In genomic region chr15:40516322-40516721, GRCh38 we compare ENCODE assay signal across 22 cellular contexts. TPM values are rescaled to one million over a fixed set of nuclear protein-coding genes. Genes with fewer than 3 reads are reported as not detected.
DNase-seq lines count a peak whose midpoint lies in the region; ATAC-seq, FAIRE-seq and TF ChIP-seq lines count a peak whose summit lies in the region.
"Had no signal": no experiment of that assay in that cellular context is flagged by ENCODE, and none has a peak within 500 bp of the region (broad histone marks: within the 10 kb centered on the region; RNA-seq: fewer than 3 reads in every experiment).

No MANE protein-coding gene starts in this region.

- H3K4me2 ChIP-seq in HepG2 (ENCODE audit: low read depth, low read length) = no peak overlapping the region
- no peak overlapping the region for H3K4me2 ChIP-seq in K562 (ENCODE audit: insufficient read depth, low read length)
- H3K4me2 ChIP-seq: BLaER1 had no signal

- FAIRE-seq in HepG2 (lab: Jason Lieb, UNC) (no peak), K562 (lab: Jason Lieb, UNC) (no peak)
- FAIRE-seq: D721Med, G401.6, GM12891, GM19239 had no signal

- no peak overlapping the region for H3K27ac Mint-ChIP-seq in activated CD8-positive, alpha-beta memory T cell treated with anti-CD3 and anti-CD28 coated beads, Interleukin-2, amount 10 ng/mL, durations not matched to agents 7 days and 5 days
- H3K27ac Mint-ChIP-seq: CD4-positive, alpha-beta memory T cell; CD4-positive, CD25-positive, alpha-beta regulatory T cell had no signal

- H3K9me3 ChIP-seq in HepG2 (ENCODE audit: low read length) (no peaks in the 10 kb centered on the region), right lobe of liver (no peaks in the 10 kb centered on the region), K562 (replicated peaks; ENCODE audit: control insufficient read depth, insufficient read depth, low read depth, low read length) (no peaks in the 10 kb centered on the region)
- H3K9me3 ChIP-seq: BE2C, BLaER1, Caco-2 had no signal

- H3K4me1 Mint-ChIP-seq in activated CD8-positive, alpha-beta memory T cell treated with anti-CD3 and anti-CD28 coated beads, Interleukin-2, amount 10 ng/mL, durations not matched to agents 7 days and 5 days = peaks cover 14% of the 10 kb centered on the region

- no peaks in the 10 kb centered on the region for H4K20me1 ChIP-seq in HepG2 (ENCODE audit: insufficient read depth, low read length)
- H4K20me1 ChIP-seq in K562 (replicated peaks; ENCODE audit: control insufficient read depth, insufficient read depth, low read length) = no peaks in the 10 kb centered on the region

- peaks cover 14% of the 10 kb centered on the region for H3K4me1 ChIP-seq in HepG2 (ENCODE audit: insufficient read depth, low read length)
- H3K4me1 ChIP-seq in right lobe of liver = no peaks in the 10 kb centered on the region
- peaks cover 9 to 12% of the 10 kb centered on the region in 2 experiments for H3K4me1 ChIP-seq in K562 (replicated peaks in 1 of 2; ENCODE audit: control insufficient read depth in 2 of 2, insufficient read depth in 2 of 2, low read length in 2 of 2)

- H3K27ac ChIP-seq in HepG2 (ENCODE audit: extremely low read length, insufficient read depth, low read length) = no peak overlapping the region
- H3K27ac ChIP-seq in right lobe of liver = no peak overlapping the region
- no peak overlapping the region for H3K27ac ChIP-seq in K562 (ENCODE audit: extremely low read depth, low read depth, low read length)
- H3K27ac ChIP-seq: 22Rv1, BLaER1 had no signal

- 29% methylated on average over 2 of the region's 2 CpGs for WGBS in HepG2 (ENCODE audit: low lambda C conversion rate)
- WGBS in right lobe of liver (ENCODE audit: insufficient coverage, low coverage, low lambda C conversion rate, missing lambda C conversion rate) = 96% methylated on average over 2 of the region's 2 CpGs
- WGBS in K562 (ENCODE audit: insufficient coverage, low coverage, missing lambda C conversion rate) = 42% methylated on average over 2 of the region's 2 CpGs

- TF ChIP-seq EP300 in HepG2 (IDR thresholded peaks at IDR 0.05; ENCODE audit: low read depth in 2 of 2, low read length in 2 of 2) (no peak), HepG2 (CRISPR knock-in tag; IDR thresholded peaks at IDR 0.05; ENCODE audit: borderline replicate concordance) (no peak), K562 (IDR thresholded peaks at IDR 0.05; ENCODE audit: low read length) (no peak)

- TF ChIP-seq POLR2A in HepG2 (IDR thresholded peaks at IDR 0.05; ENCODE audit: insufficient read depth in 1 of 2, low read depth in 2 of 2, low read length in 2 of 2) (no peak), right lobe of liver (IDR thresholded peaks at IDR 0.05) (no peak), K562 (conservative IDR thresholded peaks at IDR 0.05) (no peak)

- peaks cover 0 to 11% of the 10 kb centered on the region in 2 experiments; a peak in 2 of 5 replicates for H3K27me3 ChIP-seq in HepG2 (ENCODE audit: control insufficient read depth in 1 of 2, insufficient read depth in 2 of 2, low read length in 2 of 2)
- no peaks in the 10 kb centered on the region for H3K27me3 ChIP-seq in right lobe of liver
- H3K27me3 ChIP-seq in K562 (ENCODE audit: control insufficient read depth in 2 of 2, insufficient read depth in 2 of 2, low read length in 2 of 2) = no peaks in the 10 kb centered on the region
- H3K27me3 ChIP-seq: BE2C had no signal

- TF ChIP-seq CTCF in HepG2 (CRISPR knock-in tag; IDR thresholded peaks at IDR 0.05) (no peak), right lobe of liver (IDR thresholded peaks at IDR 0.05) (no peak), K562 (IDR thresholded peaks at IDR 0.05 in 2 of 3, conservative IDR thresholded peaks at IDR 0.05 in 1 of 3; ENCODE audit: insufficient read depth in 2 of 3, low read depth in 1 of 3, low read length in 3 of 3) (no peak)

- no peaks in the 10 kb centered on the region for H3K79me2 ChIP-seq in HepG2 (ENCODE audit: insufficient read depth, low read length)
- no peaks in the 10 kb centered on the region for H3K79me2 ChIP-seq in K562 (ENCODE audit: control insufficient read depth, insufficient read depth, low read length)

- no peak overlapping the region for H3K9ac ChIP-seq in HepG2 (ENCODE audit: insufficient read depth, low read depth, low read length)
- H3K9ac ChIP-seq in K562 (ENCODE audit: insufficient read depth in 1 of 2, low read depth in 2 of 2, low read length in 2 of 2) = no peak overlapping the region
- H3K9ac ChIP-seq: BLaER1 had no signal

- H3K4me3 ChIP-seq in HepG2 (replicated peaks in 1 of 3; ENCODE audit: insufficient read depth in 1 of 3, low read depth in 2 of 3, low read length in 3 of 3) = no peak overlapping the region
- H3K4me3 ChIP-seq in right lobe of liver = no peak overlapping the region
- H3K4me3 ChIP-seq in K562 = no peak overlapping the region
- H3K4me3 ChIP-seq: BLaER1 had no signal

- intact Hi-C loops in HepG2 (cut with micrococcal nuclease; ENCODE audit: unreplicated experiment) = no loop called here
- intact Hi-C loops in right lobe of liver (cut with DNase I) = no loop called here
- intact Hi-C loops in K562 (cut with micrococcal nuclease) = loop anchor here (10.0 kb wide), 1 partner anchor 268 kb away; no protein-coding TSS in a partner anchor

- H3K36me3 ChIP-seq in HepG2 (replicated peaks in 1 of 2; ENCODE audit: control insufficient read depth in 1 of 2, insufficient read depth in 2 of 2, low read length in 2 of 2) (no peaks in the 10 kb centered on the region), right lobe of liver (no peaks in the 10 kb centered on the region), K562 (ENCODE audit: control insufficient read depth, insufficient read depth, low read length) (no peaks in the 10 kb centered on the region)
- H3K36me3 ChIP-seq: BE2C, BLaER1 had no signal

- CTCF ChIA-PET in activated CD8-positive, alpha-beta memory T cell treated with anti-CD3 and anti-CD28 coated beads, Interleukin-2, amount 10 ng/mL, durations not matched to agents 7 days and 5 days (lab: Charles Lee) = interaction anchor here (0.7 to 1.5 kb wide), 2 partner anchors 44 to 108 kb away, joined by 3 read pairs; no protein-coding TSS in a partner anchor
- CTCF ChIA-PET in HepG2 (lab: Yijun Ruan, JAX; ENCODE audit: low intra/inter-chr PET ratio, low total read pairs) = no interaction called here
- CTCF ChIA-PET in K562 (lab: Yijun Ruan, JAX; ENCODE audit: low intra/inter-chr PET ratio) = no interaction called here

- no peak for TF ChIP-seq RAD21 in HepG2 (CRISPR knock-in tag; IDR thresholded peaks at IDR 0.05)
- no peak for TF ChIP-seq RAD21 in K562 (CRISPR knock-in tag; conservative IDR thresholded peaks at IDR 0.05 in 1 of 2, IDR thresholded peaks at IDR 0.05 in 1 of 2)

- in situ Hi-C loops in HepG2 (cut with HindIII; ENCODE audit: extremely low pct_ligation_motif_present, low pct_unique_long_range_greater_than_20kb) (no loop called here), K562 (cut with MboI) (no loop called here)

- H2AFZ ChIP-seq in HepG2 (ENCODE audit: low read length) = no peak overlapping the region
- no peak overlapping the region for H2AFZ ChIP-seq in K562 (ENCODE audit: low read depth, low read length)

- no peak overlapping the region for H3K4me3 Mint-ChIP-seq in activated CD8-positive, alpha-beta memory T cell treated with anti-CD3 and anti-CD28 coated beads, Interleukin-2, amount 10 ng/mL, durations not matched to agents 7 days and 5 days
- H3K4me3 Mint-ChIP-seq: CD14-positive monocyte; CD4-positive, alpha-beta memory T cell; CD4-positive, CD25-positive, alpha-beta regulatory T cell had no signal

- no peak for ATAC-seq in activated CD8-positive, alpha-beta memory T cell treated with anti-CD3 and anti-CD28 coated beads, Interleukin-2, amount 10 ng/mL, durations not matched to agents 7 days and 5 days
- ATAC-seq in HepG2 = no peak
- ATAC-seq in right lobe of liver = no peak
- ATAC-seq in K562 = no peak

- H3K9me1 ChIP-seq in K562 (ENCODE audit: control insufficient read depth, insufficient read depth, low read length) = no peaks in the 10 kb centered on the region

- peaks cover 37% of the 10 kb centered on the region for H3K27me3 Mint-ChIP-seq in activated CD8-positive, alpha-beta memory T cell treated with anti-CD3 and anti-CD28 coated beads, Interleukin-2, amount 10 ng/mL, durations not matched to agents 7 days and 5 days

- no peaks in the 10 kb centered on the region for H3K9me3 Mint-ChIP-seq in activated CD8-positive, alpha-beta memory T cell treated with anti-CD3 and anti-CD28 coated beads, Interleukin-2, amount 10 ng/mL, durations not matched to agents 7 days and 5 days (ENCODE audit: low read depth)
- H3K9me3 Mint-ChIP-seq: CD4-positive, alpha-beta memory T cell had no signal

- POLR2A ChIA-PET in HepG2 (lab: Yijun Ruan, JAX) (no interaction called here), K562 (lab: Yijun Ruan, JAX) (no interaction called here)

- DNase-seq in activated CD8-positive, alpha-beta memory T cell treated with anti-CD3 and anti-CD28 coated beads, Interleukin-2, amount 10 ng/mL, durations not matched to agents 7 days and 5 days = peak; percentile 2
- DNase-seq in activated CD8-positive, alpha-beta memory T cell treated with anti-CD3 and anti-CD28 coated beads, Interleukin-2, amount 50 U/mL, for 4 hours = no peak
- no peak for DNase-seq in HepG2 (ENCODE audit: low spot score)
- DNase-seq in right lobe of liver = no peak
- DNase-seq in K562 (ENCODE audit: extremely low read depth in 1 of 4, low spot score in 3 of 4) = no peak
- DNase-seq in SW 1271 (lab: John Stamatoyannopoulos, UW) = no peak
- DNase-seq: ACHN; BE2C; C1 segment of cervical spinal cord; Caco-2; Calu3; CD4-positive, alpha-beta memory T cell; CD4-positive, CD25-positive, alpha-beta regulatory T cell; DMS79 treated with DMSO at 0.1 percent for 48 hours; GF-D8 had no signal

- BruUV-seq in HepG2 (replicated peaks; lab: Mats Ljungman, UMichigan) (no TSS peak), K562 (replicated peaks; lab: Mats Ljungman, UMichigan) (no TSS peak)

- no peaks in the 10 kb centered on the region for H3K36me3 Mint-ChIP-seq in activated CD8-positive, alpha-beta memory T cell treated with anti-CD3 and anti-CD28 coated beads, Interleukin-2, amount 10 ng/mL, durations not matched to agents 7 days and 5 days
- H3K36me3 Mint-ChIP-seq: CD4-positive, alpha-beta memory T cell had no signal

RNA-seq across cellular contexts. Expression of gene CHST14, which starts 45.5 kb away (rescaled TPM):
- 10 to 100 TPM; 12.3 to 12.6 TPM for total RNA-seq in activated CD8-positive, alpha-beta memory T cell treated with anti-CD3 and anti-CD28 coated beads, Interleukin-2, amount 10 ng/mL, durations not matched to agents 7 days and 5 days
- 6.4 and 12.4 TPM in 2 replicates for total RNA-seq in HepG2 (2016; rRNA removed; fragmentation: Illumina TruSeq; extraction: Trizol)
- 1.7 and 1.9 TPM in 2 replicates for total RNA-seq in HepG2 (2016; cell fraction: cytosol; rRNA removed; fragmentation: Illumina TruSeq; extraction: Trizol; ENCODE audit: low read depth)
- 5.9 and 12.8 TPM in 2 replicates for total RNA-seq in HepG2 (2016; cell fraction: insoluble cytoplasmic fraction; rRNA removed; fragmentation: Illumina TruSeq; extraction: Trizol)
- 6.3 and 7.3 TPM in 2 replicates for total RNA-seq in HepG2 (2016; cell fraction: membrane; rRNA removed; fragmentation: Illumina TruSeq; extraction: Trizol)
- 12.7 and 15.0 TPM in 2 replicates for total RNA-seq in HepG2 (2016; cell fraction: nucleus; rRNA removed; fragmentation: Illumina TruSeq; extraction: Trizol)
- 8.6 and 8.9 TPM in 2 replicates for polyA plus RNA-seq in HepG2 (2011; rRNA removed)
- polyA plus RNA-seq in HepG2 (2011; cell fraction: cytosol; rRNA removed) = 9.6 and 9.8 TPM in 2 replicates
- polyA plus RNA-seq in HepG2 (2011; cell fraction: nucleus; rRNA removed) = 4.4 and 4.5 TPM in 2 replicates
- polyA plus RNA-seq in HepG2 (2012) = 9.6 and 9.8 TPM in 2 replicates
- polyA plus RNA-seq in HepG2 (2016; cell fraction: cytosol; fragmentation: Illumina TruSeq; extraction: Trizol; ENCODE audit: low read depth) = 3.1 and 3.8 TPM in 2 replicates
- 10.8 and 12.3 TPM in 2 replicates for polyA plus RNA-seq in HepG2 (2016; cell fraction: insoluble cytoplasmic fraction; fragmentation: Illumina TruSeq; extraction: Trizol; ENCODE audit: low read depth)
- 6.3 and 7.2 TPM in 2 replicates for polyA plus RNA-seq in HepG2 (2016; cell fraction: membrane; fragmentation: Illumina TruSeq; extraction: Trizol; ENCODE audit: low read depth)
- 35.3 and 38.8 TPM in 2 replicates for polyA plus RNA-seq in HepG2 (2016; cell fraction: nucleus; fragmentation: Illumina TruSeq; extraction: Trizol; ENCODE audit: insufficient read depth, low read depth)
- 10.7 and 13.2 TPM in 2 replicates for polyA minus RNA-seq in HepG2 (2011; rRNA and poly(A)+ RNA removed; ENCODE audit: low replicate concordance)
- polyA minus RNA-seq in HepG2 (2011; cell fraction: cytosol; rRNA and poly(A)+ RNA removed) = 7.1 and 8.4 TPM in 2 replicates
- 3.0 and 3.2 TPM in 2 replicates for polyA minus RNA-seq in HepG2 (2011; cell fraction: nucleus; rRNA and poly(A)+ RNA removed)
- 1 to 10 TPM; 2.9 to 5.7 (median 4.8) TPM for total RNA-seq in right lobe of liver
- total RNA-seq in K562 (2011; cell fraction: chromatin; rRNA removed; ENCODE audit: low replicate concordance) = 4.2 and 14.3 TPM in 2 replicates
- 18.7 and 22.0 TPM in 2 replicates for total RNA-seq in K562 (2011; cell fraction: nucleolus; rRNA removed)
- total RNA-seq in K562 (2011; cell fraction: nucleoplasm; rRNA removed) = 17.9 and 21.1 TPM in 2 replicates
- 4.0 and 5.6 TPM in 2 replicates for total RNA-seq in K562 (2014; rRNA removed)
- 2.3 and 2.5 TPM in 2 replicates for total RNA-seq in K562 (2014; rRNA removed; fragmentation: Illumina TruSeq; extraction: Trizol)
- total RNA-seq in K562 (2015; rRNA removed; fragmentation: Illumina TruSeq; extraction: Trizol) = 4.6 TPM in 2 replicates
- total RNA-seq in K562 (2021) = 11.2 and 12.1 TPM in 2 replicates
- 4.5 and 6.4 TPM in 2 replicates for polyA plus RNA-seq in K562 (2011; rRNA removed)
- 6.6 and 8.1 TPM in 2 replicates for polyA plus RNA-seq in K562 (2011; cell fraction: cytosol; rRNA removed)
- polyA plus RNA-seq in K562 (2011; cell fraction: nucleus; rRNA removed) = 4.8 and 5.2 TPM in 2 replicates
- polyA plus RNA-seq in K562 (2012) = 12.0 and 17.1 TPM in 2 replicates
- polyA plus RNA-seq in K562 (2014; fragmentation: Illumina TruSeq; extraction: Trizol) = 6.3 and 7.5 TPM in 2 replicates
- 1 to 10 TPM; 1.6 to 2.3 TPM for polyA plus RNA-seq in K562 (2014; fragmentation: Nextera tagmentation; extraction: Ambion mirVana)
- 3.9 and 4.8 TPM in 2 replicates for polyA plus RNA-seq in K562 (2014; rRNA removed)
- 3.1 TPM in 2 replicates for polyA minus RNA-seq in K562 (2011; rRNA and poly(A)+ RNA removed)
- polyA minus RNA-seq in K562 (2011; cell fraction: cytosol; rRNA and poly(A)+ RNA removed) = 6.2 and 11.7 TPM in 2 replicates
- polyA minus RNA-seq in K562 (2011; cell fraction: nucleus; rRNA and poly(A)+ RNA removed) = 2.7 and 3.8 TPM in 2 replicates

RNA-seq across cellular contexts. Expression of gene CCDC32, which starts 48.5 kb away (rescaled TPM):
- total RNA-seq in activated CD8-positive, alpha-beta memory T cell treated with anti-CD3 and anti-CD28 coated beads, Interleukin-2, amount 10 ng/mL, durations not matched to agents 7 days and 5 days = 10 to 100 TPM; 24.4 to 27.8 TPM
- total RNA-seq in HepG2 (2016; rRNA removed; fragmentation: Illumina TruSeq; extraction: Trizol) (23.2 and 26.3 TPM in 2 replicates), right lobe of liver (10 to 100 TPM in 3 of 6 experiments, 1 to 10 TPM in 3; 6.4 to 12.3 (median 9.9) TPM), K562 (2014; rRNA removed) (22.2 and 26.8 TPM in 2 replicates), K562 (2014; rRNA removed; fragmentation: Illumina TruSeq; extraction: Trizol) (53.3 and 75.6 TPM in 2 replicates), K562 (2015; rRNA removed; fragmentation: Illumina TruSeq; extraction: Trizol) (21.6 and 30.7 TPM in 2 replicates), K562 (2021) (33.8 and 38.0 TPM in 2 replicates)
- total RNA-seq in HepG2 (2016; cell fraction: cytosol; rRNA removed; fragmentation: Illumina TruSeq; extraction: Trizol; ENCODE audit: low read depth) = 3.1 and 3.3 TPM in 2 replicates
- total RNA-seq in HepG2 (2016; cell fraction: insoluble cytoplasmic fraction; rRNA removed; fragmentation: Illumina TruSeq; extraction: Trizol) = 20.5 and 28.7 TPM in 2 replicates
- 5.6 and 8.7 TPM in 2 replicates for total RNA-seq in HepG2 (2016; cell fraction: membrane; rRNA removed; fragmentation: Illumina TruSeq; extraction: Trizol)
- total RNA-seq in HepG2 (2016; cell fraction: nucleus; rRNA removed; fragmentation: Illumina TruSeq; extraction: Trizol) = 13.2 and 14.8 TPM in 2 replicates
- polyA plus RNA-seq in HepG2 (2011; rRNA removed) (6.6 and 10.8 TPM in 2 replicates), K562 (2011; rRNA removed) (34.7 and 37.0 TPM in 2 replicates), K562 (2014; fragmentation: Illumina TruSeq; extraction: Trizol) (28.5 and 34.1 TPM in 2 replicates), K562 (2014; fragmentation: Nextera tagmentation; extraction: Ambion mirVana) (10 to 100 TPM; 54.4 to 94.8 TPM), K562 (2014; rRNA removed) (35.3 and 37.1 TPM in 2 replicates)
- 14.2 and 21.1 TPM in 2 replicates for polyA plus RNA-seq in HepG2 (2011; cell fraction: cytosol; rRNA removed)
- polyA plus RNA-seq in HepG2 (2011; cell fraction: nucleus; rRNA removed) = 2.8 and 8.6 TPM in 2 replicates
- polyA plus RNA-seq in HepG2 (2012) = 11.8 and 14.4 TPM in 2 replicates
- polyA plus RNA-seq in HepG2 (2016; cell fraction: cytosol; fragmentation: Illumina TruSeq; extraction: Trizol; ENCODE audit: low read depth) = 1.9 and 2.4 TPM in 2 replicates
- polyA plus RNA-seq in HepG2 (2016; cell fraction: insoluble cytoplasmic fraction; fragmentation: Illumina TruSeq; extraction: Trizol; ENCODE audit: low read depth) = 24.5 and 29.8 TPM in 2 replicates
- 3.8 and 4.4 TPM in 2 replicates for polyA plus RNA-seq in HepG2 (2016; cell fraction: membrane; fragmentation: Illumina TruSeq; extraction: Trizol; ENCODE audit: low read depth)
- 13.5 and 15.0 TPM in 2 replicates for polyA plus RNA-seq in HepG2 (2016; cell fraction: nucleus; fragmentation: Illumina TruSeq; extraction: Trizol; ENCODE audit: insufficient read depth, low read depth)
- 6.2 and 20.2 TPM in 2 replicates for polyA minus RNA-seq in HepG2 (2011; rRNA and poly(A)+ RNA removed; ENCODE audit: low replicate concordance)
- 2.2 and 3.0 TPM in 2 replicates for polyA minus RNA-seq in HepG2 (2011; cell fraction: cytosol; rRNA and poly(A)+ RNA removed)
- 11.7 and 16.2 TPM in 2 replicates for polyA minus RNA-seq in HepG2 (2011; cell fraction: nucleus; rRNA and poly(A)+ RNA removed)
- total RNA-seq in K562 (2011; cell fraction: chromatin; rRNA removed; ENCODE audit: low replicate concordance) = 58.0 and 64.4 TPM in 2 replicates
- 36.7 and 40.0 TPM in 2 replicates for total RNA-seq in K562 (2011; cell fraction: nucleolus; rRNA removed)
- total RNA-seq in K562 (2011; cell fraction: nucleoplasm; rRNA removed) = 34.5 and 52.4 TPM in 2 replicates
- polyA plus RNA-seq in K562 (2011; cell fraction: cytosol; rRNA removed) = 14.8 and 23.9 TPM in 2 replicates
- 8.3 and 17.2 TPM in 2 replicates for polyA plus RNA-seq in K562 (2011; cell fraction: nucleus; rRNA removed)
- polyA plus RNA-seq in K562 (2012) = 38.8 and 49.7 TPM in 2 replicates
- polyA minus RNA-seq in K562 (2011; rRNA and poly(A)+ RNA removed) = 31.1 and 44.8 TPM in 2 replicates
- 5.4 and 8.2 TPM in 2 replicates for polyA minus RNA-seq in K562 (2011; cell fraction: cytosol; rRNA and poly(A)+ RNA removed)
- 7.5 and 29.2 TPM in 2 replicates for polyA minus RNA-seq in K562 (2011; cell fraction: nucleus; rRNA and poly(A)+ RNA removed)

RNA-seq across cellular contexts. Expression of gene RPUSD2, which starts 52.8 kb away (rescaled TPM):
- total RNA-seq in activated CD8-positive, alpha-beta memory T cell treated with anti-CD3 and anti-CD28 coated beads, Interleukin-2, amount 10 ng/mL, durations not matched to agents 7 days and 5 days = 10 to 100 TPM; 17.6 to 17.7 TPM
- total RNA-seq in HepG2 (2016; rRNA removed; fragmentation: Illumina TruSeq; extraction: Trizol) (14.5 and 18.8 TPM in 2 replicates), right lobe of liver (1 to 10 TPM; 4.7 to 7.4 (median 6.1) TPM), K562 (2014; rRNA removed) (23.4 and 36.8 TPM in 2 replicates), K562 (2014; rRNA removed; fragmentation: Illumina TruSeq; extraction: Trizol) (10.0 and 14.3 TPM in 2 replicates), K562 (2015; rRNA removed; fragmentation: Illumina TruSeq; extraction: Trizol) (17.5 and 18.6 TPM in 2 replicates), K562 (2021) (24.0 and 30.2 TPM in 2 replicates)
- 2.9 and 3.0 TPM in 2 replicates for total RNA-seq in HepG2 (2016; cell fraction: cytosol; rRNA removed; fragmentation: Illumina TruSeq; extraction: Trizol; ENCODE audit: low read depth)
- 15.5 and 15.8 TPM in 2 replicates for total RNA-seq in HepG2 (2016; cell fraction: insoluble cytoplasmic fraction; rRNA removed; fragmentation: Illumina TruSeq; extraction: Trizol)
- 4.9 and 5.5 TPM in 2 replicates for total RNA-seq in HepG2 (2016; cell fraction: membrane; rRNA removed; fragmentation: Illumina TruSeq; extraction: Trizol)
- total RNA-seq in HepG2 (2016; cell fraction: nucleus; rRNA removed; fragmentation: Illumina TruSeq; extraction: Trizol) = 7.0 and 7.2 TPM in 2 replicates
- polyA plus RNA-seq in HepG2 (2011; rRNA removed) (8.6 and 9.8 TPM in 2 replicates), K562 (2011; rRNA removed) (11.2 and 13.0 TPM in 2 replicates), K562 (2014; fragmentation: Illumina TruSeq; extraction: Trizol) (13.6 and 13.7 TPM in 2 replicates), K562 (2014; fragmentation: Nextera tagmentation; extraction: Ambion mirVana) (1 to 10 TPM; 3.7 to 5.0 TPM), K562 (2014; rRNA removed) (19.6 and 20.5 TPM in 2 replicates)
- 8.2 and 9.4 TPM in 2 replicates for polyA plus RNA-seq in HepG2 (2011; cell fraction: cytosol; rRNA removed)
- 3.9 and 4.4 TPM in 2 replicates for polyA plus RNA-seq in HepG2 (2011; cell fraction: nucleus; rRNA removed)
- 5.9 and 6.6 TPM in 2 replicates for polyA plus RNA-seq in HepG2 (2012)
- 2.0 and 2.8 TPM in 2 replicates for polyA plus RNA-seq in HepG2 (2016; cell fraction: cytosol; fragmentation: Illumina TruSeq; extraction: Trizol; ENCODE audit: low read depth)
- 16.4 and 19.6 TPM in 2 replicates for polyA plus RNA-seq in HepG2 (2016; cell fraction: insoluble cytoplasmic fraction; fragmentation: Illumina TruSeq; extraction: Trizol; ENCODE audit: low read depth)
- polyA plus RNA-seq in HepG2 (2016; cell fraction: membrane; fragmentation: Illumina TruSeq; extraction: Trizol; ENCODE audit: low read depth) = 2.8 TPM in 2 replicates
- 10.3 and 12.6 TPM in 2 replicates for polyA plus RNA-seq in HepG2 (2016; cell fraction: nucleus; fragmentation: Illumina TruSeq; extraction: Trizol; ENCODE audit: insufficient read depth, low read depth)
- 17.0 and 44.9 TPM in 2 replicates for polyA minus RNA-seq in HepG2 (2011; rRNA and poly(A)+ RNA removed; ENCODE audit: low replicate concordance)
- 4.4 and 6.0 TPM in 2 replicates for polyA minus RNA-seq in HepG2 (2011; cell fraction: cytosol; rRNA and poly(A)+ RNA removed)
- 5.8 and 6.1 TPM in 2 replicates for polyA minus RNA-seq in HepG2 (2011; cell fraction: nucleus; rRNA and poly(A)+ RNA removed)
- 5.8 and 12.4 TPM in 2 replicates for total RNA-seq in K562 (2011; cell fraction: chromatin; rRNA removed; ENCODE audit: low replicate concordance)
- 17.1 and 22.7 TPM in 2 replicates for total RNA-seq in K562 (2011; cell fraction: nucleolus; rRNA removed)
- 12.1 and 12.4 TPM in 2 replicates for total RNA-seq in K562 (2011; cell fraction: nucleoplasm; rRNA removed)
- polyA plus RNA-seq in K562 (2011; cell fraction: cytosol; rRNA removed) = 11.7 and 20.8 TPM in 2 replicates
- 10.8 and 14.7 TPM in 2 replicates for polyA plus RNA-seq in K562 (2011; cell fraction: nucleus; rRNA removed)
- 9.7 and 17.2 TPM in 2 replicates for polyA plus RNA-seq in K562 (2012)
- polyA minus RNA-seq in K562 (2011; rRNA and poly(A)+ RNA removed) = 14.4 and 16.9 TPM in 2 replicates
- polyA minus RNA-seq in K562 (2011; cell fraction: cytosol; rRNA and poly(A)+ RNA removed) = 11.1 and 12.7 TPM in 2 replicates
- 9.4 and 12.4 TPM in 2 replicates for polyA minus RNA-seq in K562 (2011; cell fraction: nucleus; rRNA and poly(A)+ RNA removed)
